2 cellular contexts compared by ENCODE assay signal in genomic region chr19:49116544-49116943, GRCh38.
TF ChIP-seq lines count a peak whose summit lies in the region.

No MANE protein-coding gene starts in this region.

TF ChIP-seq in SK-N-SH treated with all-trans-retinoic acid at 6 μM for 48 hours, 23 proteins besides CTCF, POLR2A, EP300 and RAD21 (continued from another document):
- TF ChIP-seq POU6F1 (CRISPR knock-in tag; IDR thresholded peaks at IDR 0.05; ENCODE audit: borderline replicate concordance, low read depth) = no peak
- no peak for TF ChIP-seq TSHZ2 (CRISPR knock-in tag; IDR thresholded peaks at IDR 0.05)
- no peak for TF ChIP-seq ZC3H10 (CRISPR knock-in tag; IDR thresholded peaks at IDR 0.05)

TF ChIP-seq in SK-N-SH, 30 proteins besides CTCF, POLR2A, EP300 and RAD21 (continued from another document):
- TF ChIP-seq MEF2A (IDR thresholded peaks at IDR 0.05; ENCODE audit: borderline replicate concordance, low read depth) (no peak), MXI1 (IDR thresholded peaks at IDR 0.05; ENCODE audit: low read depth, low read length) (no peak), JUND (IDR thresholded peaks at IDR 0.05) (no peak), PBX3 (IDR thresholded peaks at IDR 0.05) (no peak), CHD2 (IDR thresholded peaks at IDR 0.05; ENCODE audit: low read length, partially characterized antibody) (no peak), POLR2AphosphoS5 (IDR thresholded peaks at IDR 0.05; ENCODE audit: low read depth, low read length) (no peak), USF1 (IDR thresholded peaks at IDR 0.05; ENCODE audit: borderline replicate concordance, low read depth) (no peak), NRF1 (IDR thresholded peaks at IDR 0.05; ENCODE audit: low read depth, low read length) (no peak)
